ENCODE assay signal across 1 cellular context in the genomic region with DNA sequence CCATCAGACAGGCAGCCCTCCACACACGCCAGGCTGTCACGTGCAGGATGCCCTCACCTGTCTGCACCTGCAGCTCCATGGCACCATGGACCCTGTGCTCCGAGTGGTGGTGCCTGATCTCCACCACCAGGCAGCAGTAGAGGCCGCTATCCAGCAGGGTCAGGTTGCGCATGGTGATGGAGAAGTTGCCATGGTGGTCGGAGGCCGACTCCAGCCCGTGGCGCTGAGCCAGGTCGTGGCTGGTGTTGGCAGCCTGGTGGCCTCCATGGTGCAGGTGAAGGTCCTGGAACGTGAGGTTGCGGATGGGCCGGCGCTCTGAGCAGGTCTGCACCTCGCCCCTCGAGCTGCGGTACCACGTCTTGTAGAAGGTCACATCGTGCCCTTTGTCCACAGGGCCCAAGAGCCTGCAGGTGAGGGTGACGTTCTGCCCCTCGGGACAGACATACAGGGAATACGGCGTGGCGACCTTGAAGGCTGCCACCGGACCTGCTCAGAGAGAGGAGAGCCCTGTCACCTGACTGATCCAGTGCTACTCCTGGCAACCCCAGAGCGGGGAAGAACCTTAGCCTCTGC.
TF ChIP-seq lines count a peak whose summit lies in the region.

No MANE protein-coding gene starts in this region.

TF ChIP-seq in HCT116, 20 proteins besides CTCF, POLR2A, EP300 and RAD21:
- TF ChIP-seq POLR2AphosphoS5 (IDR thresholded peaks at IDR 0.05; ENCODE audit: low read depth, low read length) (no peak), ZFX (IDR thresholded peaks at IDR 0.05) (no peak), ELF1 (IDR thresholded peaks at IDR 0.05; ENCODE audit: borderline replicate concordance, low read depth) (no peak), YY1 (IDR thresholded peaks at IDR 0.05; ENCODE audit: extremely low read depth, insufficient replicate concordance, low read depth, low read length) (no peak), SP1 (IDR thresholded peaks at IDR 0.05; ENCODE audit: low read depth) (no peak), ZNF274 (IDR thresholded peaks at IDR 0.05; ENCODE audit: low read depth, low read length) (no peak)
- TF ChIP-seq, protein P1, sequence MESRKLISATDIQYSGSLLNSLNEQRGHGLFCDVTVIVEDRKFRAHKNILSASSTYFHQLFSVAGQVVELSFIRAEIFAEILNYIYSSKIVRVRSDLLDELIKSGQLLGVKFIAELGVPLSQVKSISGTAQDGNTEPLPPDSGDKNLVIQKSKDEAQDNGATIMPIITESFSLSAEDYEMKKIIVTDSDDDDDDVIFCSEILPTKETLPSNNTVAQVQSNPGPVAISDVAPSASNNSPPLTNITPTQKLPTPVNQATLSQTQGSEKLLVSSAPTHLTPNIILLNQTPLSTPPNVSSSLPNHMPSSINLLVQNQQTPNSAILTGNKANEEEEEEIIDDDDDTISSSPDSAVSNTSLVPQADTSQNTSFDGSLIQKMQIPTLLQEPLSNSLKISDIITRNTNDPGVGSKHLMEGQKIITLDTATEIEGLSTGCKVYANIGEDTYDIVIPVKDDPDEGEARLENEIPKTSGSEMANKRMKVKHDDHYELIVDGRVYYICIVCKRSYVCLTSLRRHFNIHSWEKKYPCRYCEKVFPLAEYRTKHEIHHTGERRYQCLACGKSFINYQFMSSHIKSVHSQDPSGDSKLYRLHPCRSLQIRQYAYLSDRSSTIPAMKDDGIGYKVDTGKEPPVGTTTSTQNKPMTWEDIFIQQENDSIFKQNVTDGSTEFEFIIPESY (IDR thresholded peaks at IDR 0.05; ENCODE audit: extremely low read depth, insufficient replicate concordance, low read length) = no peak
